18 cellular contexts compared by ENCODE assay signal in genomic region chr10:92222603-92223275, GRCh38.
DNase-seq lines count a peak whose midpoint lies in the region; ATAC-seq, FAIRE-seq and TF ChIP-seq lines count a peak whose summit lies in the region.
"Had no signal": no experiment of that assay in that cellular context is flagged by ENCODE, and none has a peak within 500 bp of the region (broad histone marks: within the 10 kb centered on the region; RNA-seq: fewer than 3 reads in every experiment).

No MANE protein-coding gene starts in this region.

- H3K4me2 ChIP-seq in endothelial cell of umbilical vein (ENCODE audit: insufficient read depth, low read length), result peak overlapping the region; percentile 60
- H3K4me2 ChIP-seq: BLaER1 treated with 17β-estradiol and CSF1 and Interleukin-3, amounts not matched to agents 10 nM and 100 nM; neural progenitor cell had no signal

- no peaks in the 10 kb centered on the region for H4K20me1 ChIP-seq in endothelial cell of umbilical vein (replicated peaks; ENCODE audit: control insufficient read depth, extremely low read depth, insufficient read depth, low read length)

- no peaks in the 10 kb centered on the region for H3K9me3 ChIP-seq in endothelial cell of umbilical vein (replicated peaks; ENCODE audit: control insufficient read depth, insufficient read depth, low read length)
- H3K9me3 ChIP-seq: BLaER1 treated with 17β-estradiol and CSF1 and Interleukin-3, amounts not matched to agents 10 nM and 100 nM had no signal

- peaks cover 9% of the 10 kb centered on the region for H3K4me1 ChIP-seq in endothelial cell of umbilical vein (ENCODE audit: control insufficient read depth, extremely low read depth, insufficient read depth, low read length)

- TF ChIP-seq CTCF in endothelial cell of umbilical vein (IDR thresholded peaks at IDR 0.05; ENCODE audit: extremely low read depth in 1 of 2, insufficient read depth in 1 of 2, low read depth in 1 of 2, low read length in 2 of 2), result no peak

- no peak for TF ChIP-seq POLR2A in endothelial cell of umbilical vein (IDR thresholded peaks at IDR 0.05; ENCODE audit: low read depth, low read length)

- peak overlapping the region; percentile 22 for H3K27ac ChIP-seq in endothelial cell of umbilical vein (ENCODE audit: insufficient read depth, low read depth, low read length)
- H3K27ac ChIP-seq: BLaER1 treated with 17β-estradiol and CSF1 and Interleukin-3, amounts not matched to agents 10 nM and 100 nM; neural progenitor cell; VCaP had no signal

- dilution Hi-C loops in endothelial cell of umbilical vein (cut with MboI; ENCODE audit: extremely low pct_ligation_motif_present, low sequenced_read_pairs), result no loop called here

- CTCF ChIA-PET in endothelial cell of umbilical vein (lab: Charles Lee), result interaction anchor here (0.6 to 1.8 kb wide), 7 partner anchors 11 to 282 kb away, joined by 3 to 13 read pairs (median 3); partner anchors contain the start of genes CPEB3 and MARCHF5

- H2AFZ ChIP-seq in endothelial cell of umbilical vein (ENCODE audit: low read depth, low read length), result no peak overlapping the region
- H2AFZ ChIP-seq: neural progenitor cell had no signal

- in situ Hi-C loops in KBM-7 (cut with MboI; ENCODE audit: low pct_unique_long_range_greater_than_20kb, low sequenced_read_pairs), result no loop called here

- intact Hi-C loops in endothelial cell of umbilical vein (cut with micrococcal nuclease), result no loop called here

- H3K79me2 ChIP-seq in endothelial cell of umbilical vein (ENCODE audit: control insufficient read depth, insufficient read depth, low read length), result no peaks in the 10 kb centered on the region

- no peaks in the 10 kb centered on the region for H3K27me3 ChIP-seq in endothelial cell of umbilical vein (ENCODE audit: control insufficient read depth in 2 of 2, insufficient read depth in 2 of 2, low read length in 2 of 2)
- H3K27me3 ChIP-seq: BLaER1 treated with 17β-estradiol and CSF1 and Interleukin-3, amounts not matched to agents 10 nM and 100 nM; neural progenitor cell had no signal

- no peaks in the 10 kb centered on the region for H3K36me3 ChIP-seq in endothelial cell of umbilical vein (ENCODE audit: control insufficient read depth in 2 of 2, extremely low read depth in 1 of 2, insufficient read depth in 2 of 2, low read length in 2 of 2)
- H3K36me3 ChIP-seq: neural progenitor cell had no signal

- ATAC-seq in GM19023 (IDR thresholded peaks at IDR 0.05; ENCODE audit: unreplicated experiment) (no peak), GM21526 (IDR thresholded peaks at IDR 0.05; ENCODE audit: low FRiP score, unreplicated experiment) (no peak)
- ATAC-seq: left lobe of liver had no signal

- DNase-seq in EH (ENCODE audit: low read depth) (peak; percentile 84), RCC 7860 (ENCODE audit: low spot score) (peak; percentile 60), endothelial cell of umbilical vein (ENCODE audit: low read depth, low spot score) (peak; percentile 34), myocyte (ENCODE audit: low read depth) (peak; percentile 31), H4 (ENCODE audit: low spot score) (no peak), KBM-7 (no peak)
- DNase-seq: activated naive CD8-positive, alpha-beta T cell treated with anti-CD3 and anti-CD28 coated beads, Interleukin-2, amount 10 ng/mL, durations not matched to agents 7 days and 5 days; GDM1; NCI-H1694; NCI-H524; substantia nigra had no signal

- BruUV-seq in endothelial cell of umbilical vein (replicated peaks; lab: Mats Ljungman, UMichigan), result no TSS peak

- no peaks in the 10 kb centered on the region for H3K9me1 ChIP-seq in endothelial cell of umbilical vein (replicated peaks; ENCODE audit: control insufficient read depth, extremely low read depth, insufficient read depth, low read length)

- FAIRE-seq in RCC 7860 (lab: Jason Lieb, UNC) (peak; percentile 88), endothelial cell of umbilical vein (lab: Jason Lieb, UNC) (peak; percentile 81)

- POLR2A ChIA-PET in endothelial cell of umbilical vein (lab: Charles Lee), result interaction anchor here (1.3 kb wide), 1 partner anchor 13 kb away, joined by 3 read pairs; no protein-coding TSS in a partner anchor

- no peak overlapping the region for H3K9ac ChIP-seq in endothelial cell of umbilical vein (replicated peaks; ENCODE audit: extremely low read depth, insufficient read depth, low read length)
- H3K9ac ChIP-seq: BLaER1 treated with 17β-estradiol and CSF1 and Interleukin-3, amounts not matched to agents 10 nM and 100 nM; neural progenitor cell had no signal

- H3K4me3 ChIP-seq in endothelial cell of umbilical vein (replicated peaks in 1 of 3; ENCODE audit: insufficient read depth in 1 of 3, low read depth in 1 of 3, low read length in 3 of 3), result no peak overlapping the region
- H3K4me3 ChIP-seq: BLaER1 treated with 17β-estradiol and CSF1 and Interleukin-3, amounts not matched to agents 10 nM and 100 nM; neural progenitor cell; skin epidermis had no signal

TF ChIP-seq in endothelial cell of umbilical vein, 7 proteins besides CTCF, POLR2A, EP300 and RAD21:
- peak; percentile 74 for TF ChIP-seq FOS (IDR thresholded peaks at IDR 0.05; ENCODE audit: borderline replicate concordance, insufficient read depth, low read length)
- peak; percentile 11 for TF ChIP-seq JUN (IDR thresholded peaks at IDR 0.05; ENCODE audit: borderline replicate concordance, insufficient read depth, insufficient read length, low read depth)
- TF ChIP-seq MYC (IDR thresholded peaks at IDR 0.05; ENCODE audit: low read depth, low read length), result no peak
- TF ChIP-seq MAX (IDR thresholded peaks at IDR 0.05; ENCODE audit: insufficient read depth, insufficient read length), result no peak
- no peak for TF ChIP-seq GATA2 (IDR thresholded peaks at IDR 0.05; ENCODE audit: insufficient read depth, insufficient read length, low read depth, low read length)
- no peak for TF ChIP-seq POLR2AphosphoS5 (IDR thresholded peaks at IDR 0.05; ENCODE audit: insufficient read depth, low read depth, low read length)

Comparison
In these comparisons a context has a peak if more than half of its experiments do, and no peak if none do; other contexts are left out.
1. DNase-seq: peak in EH (single experiment), RCC 7860 (single experiment), endothelial cell of umbilical vein (single experiment) and myocyte (single experiment); none in H4 (single experiment) and KBM-7 (single experiment).